In genomic region chr5:174829511-174829864, GRCh38 we compare ENCODE assay signal across 1 cellular context.
TF ChIP-seq lines count a peak whose summit lies in the region.

No MANE protein-coding gene starts in this region.

TF ChIP-seq in HEK293, 187 proteins besides CTCF, POLR2A, EP300 and RAD21 (continued from another document):
- TF ChIP-seq, protein P1, sequence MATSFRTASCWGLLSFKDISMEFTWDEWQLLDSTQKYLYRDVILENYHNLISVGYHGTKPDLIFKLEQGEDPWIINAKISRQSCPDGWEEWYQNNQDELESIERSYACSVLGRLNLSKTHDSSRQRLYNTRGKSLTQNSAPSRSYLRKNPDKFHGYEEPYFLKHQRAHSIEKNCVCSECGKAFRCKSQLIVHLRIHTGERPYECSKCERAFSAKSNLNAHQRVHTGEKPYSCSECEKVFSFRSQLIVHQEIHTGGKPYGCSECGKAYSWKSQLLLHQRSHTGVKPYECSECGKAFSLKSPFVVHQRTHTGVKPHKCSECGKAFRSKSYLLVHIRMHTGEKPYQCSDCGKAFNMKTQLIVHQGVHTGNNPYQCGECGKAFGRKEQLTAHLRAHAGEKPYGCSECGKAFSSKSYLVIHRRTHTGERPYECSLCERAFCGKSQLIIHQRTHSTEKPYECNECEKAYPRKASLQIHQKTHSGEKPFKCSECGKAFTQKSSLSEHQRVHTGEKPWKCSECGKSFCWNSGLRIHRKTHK (tag by site-specific recombination; IDR thresholded peaks at IDR 0.05), result no peak
- 0 out of 2 replicates have a peak, but pooled peaks have one; percentile 38 for TF ChIP-seq ZNF335 (tag by site-specific recombination; conservative IDR thresholded peaks at IDR 0.05)
- 0 out of 2 replicates have a peak, but pooled peaks have one; percentile 21 for TF ChIP-seq ZNF600 (tag by site-specific recombination; IDR thresholded peaks at IDR 0.05)
- no peak for TF ChIP-seq ZNF561 (tag by site-specific recombination; IDR thresholded peaks at IDR 0.05; ENCODE audit: borderline replicate concordance)
- TF ChIP-seq, protein P2, sequence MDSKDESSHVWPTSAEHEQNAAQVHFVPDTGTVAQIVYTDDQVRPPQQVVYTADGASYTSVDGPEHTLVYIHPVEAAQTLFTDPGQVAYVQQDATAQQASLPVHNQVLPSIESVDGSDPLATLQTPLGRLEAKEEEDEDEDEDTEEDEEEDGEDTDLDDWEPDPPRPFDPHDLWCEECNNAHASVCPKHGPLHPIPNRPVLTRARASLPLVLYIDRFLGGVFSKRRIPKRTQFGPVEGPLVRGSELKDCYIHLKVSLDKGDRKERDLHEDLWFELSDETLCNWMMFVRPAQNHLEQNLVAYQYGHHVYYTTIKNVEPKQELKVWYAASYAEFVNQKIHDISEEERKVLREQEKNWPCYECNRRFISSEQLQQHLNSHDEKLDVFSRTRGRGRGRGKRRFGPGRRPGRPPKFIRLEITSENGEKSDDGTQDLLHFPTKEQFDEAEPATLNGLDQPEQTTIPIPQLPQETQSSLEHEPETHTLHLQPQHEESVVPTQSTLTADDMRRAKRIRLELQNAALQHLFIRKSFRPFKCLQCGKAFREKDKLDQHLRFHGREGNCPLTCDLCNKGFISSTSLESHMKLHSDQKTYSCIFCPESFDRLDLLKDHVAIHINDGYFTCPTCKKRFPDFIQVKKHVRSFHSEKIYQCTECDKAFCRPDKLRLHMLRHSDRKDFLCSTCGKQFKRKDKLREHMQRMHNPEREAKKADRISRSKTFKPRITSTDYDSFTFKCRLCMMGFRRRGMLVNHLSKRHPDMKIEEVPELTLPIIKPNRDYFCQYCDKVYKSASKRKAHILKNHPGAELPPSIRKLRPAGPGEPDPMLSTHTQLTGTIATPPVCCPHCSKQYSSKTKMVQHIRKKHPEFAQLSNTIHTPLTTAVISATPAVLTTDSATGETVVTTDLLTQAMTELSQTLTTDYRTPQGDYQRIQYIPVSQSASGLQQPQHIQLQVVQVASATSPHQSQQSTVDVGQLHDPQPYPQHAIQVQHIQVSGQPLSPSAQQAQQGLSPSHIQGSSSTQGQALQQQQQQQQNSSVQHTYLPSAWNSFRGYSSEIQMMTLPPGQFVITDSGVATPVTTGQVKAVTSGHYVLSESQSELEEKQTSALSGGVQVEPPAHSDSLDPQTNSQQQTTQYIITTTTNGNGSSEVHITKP (tag by site-specific recombination; IDR thresholded peaks at IDR 0.05), result peak; percentile 24; the same call in 1 of the 2 replicates
- TF ChIP-seq ZNF670 (tag by site-specific recombination; IDR thresholded peaks at IDR 0.05; ENCODE audit: low read depth), result no peak
- TF ChIP-seq SP7 (tag by site-specific recombination; IDR thresholded peaks at IDR 0.05), result 0 out of 2 replicates have a peak, but pooled peaks have one; percentile 18
- peak; percentile 52; the same call in 1 of the 2 replicates for TF ChIP-seq ZNF350 (tag by site-specific recombination; IDR thresholded peaks at IDR 0.05)
- TF ChIP-seq GLIS1 (tag by site-specific recombination; IDR thresholded peaks at IDR 0.05), result peak; percentile 37; the same call in 1 of the 2 replicates
